10 cellular contexts compared by ENCODE assay signal in genomic region chr5:178284095-178284675, GRCh38. TPM values are rescaled to one million over a fixed set of nuclear protein-coding genes. Genes with fewer than 3 reads are reported as not detected.
A peak's percentile ranks its signal among the peaks of the same experiment; 100 is the strongest.
DNase-seq lines count a peak whose midpoint lies in the region; ATAC-seq, FAIRE-seq and TF ChIP-seq lines count a peak whose summit lies in the region.
"Had no signal": no experiment of that assay in that cellular context is flagged by ENCODE, and none has a peak within 500 bp of the region (broad histone marks: within the 10 kb centered on the region; RNA-seq: fewer than 3 reads in every experiment).

No MANE protein-coding gene starts in this region.

- H3K9me3 Mint-ChIP-seq in GM23338, result peaks cover 5% of the 10 kb centered on the region; the same call in 2 of the 3 replicates

- H3F3A ChIP-seq in GM23338 (replicated peaks; ENCODE audit: low read depth) (no peaks in the 10 kb centered on the region), SU-DHL-6 (ENCODE audit: insufficient read depth) (no peaks in the 10 kb centered on the region)

- no peak overlapping the region for H2AFZ ChIP-seq in GM23338
- no peak overlapping the region for H2AFZ ChIP-seq in SU-DHL-6 (ENCODE audit: low read depth, low read length, severe bottlenecking)
- no peak overlapping the region for H2AFZ ChIP-seq in hepatocyte

- peaks cover 16% of the 10 kb centered on the region for H3K27me3 Mint-ChIP-seq in GM23338 (ENCODE audit: insufficient read depth, low read depth, poor library complexity)

- peak; percentile 37 to 55; a peak in 4 of 5 replicates for TF ChIP-seq RAD21 in A549 (conservative IDR thresholded peaks at IDR 0.05 in 1 of 2, IDR thresholded peaks at IDR 0.05 in 1 of 2)

- H3K4me1 ChIP-seq in A549 (no peaks in the 10 kb centered on the region), GM23338 (ENCODE audit: insufficient read depth) (no peaks in the 10 kb centered on the region), hepatocyte (ENCODE audit: insufficient read depth) (peaks cover 9% of the 10 kb centered on the region)

- H4K20me1 ChIP-seq in GM23338 (replicated peaks; ENCODE audit: insufficient read depth) (no peaks in the 10 kb centered on the region), SU-DHL-6 (ENCODE audit: low read depth, low read length) (no peaks in the 10 kb centered on the region), hepatocyte (ENCODE audit: insufficient read depth, poor library complexity, severe bottlenecking) (no peaks in the 10 kb centered on the region)

- POLR2A ChIA-PET in A549 (lab: Yijun Ruan, JAX), result no interaction called here

- no peak overlapping the region for H3K27ac ChIP-seq in A549
- H3K27ac ChIP-seq in GM23338 (ENCODE audit: low read depth), result no peak overlapping the region
- H3K27ac ChIP-seq in SU-DHL-6 (ENCODE audit: low read depth, low read length), result no peak overlapping the region
- H3K27ac ChIP-seq in hepatocyte, result no peak overlapping the region

- FAIRE-seq in A549 (lab: Jason Lieb, UNC), result no peak

- H3K4me2 ChIP-seq in A549 (no peak overlapping the region), GM23338 (no peak overlapping the region), SU-DHL-6 (ENCODE audit: low read depth, low read length, poor library complexity, severe bottlenecking) (no peak overlapping the region), hepatocyte (no peak overlapping the region)

- H3K4me3 ChIP-seq in A549, result no peak overlapping the region
- no peak overlapping the region for H3K4me3 ChIP-seq in GM23338
- no peak overlapping the region for H3K4me3 ChIP-seq in SU-DHL-6 (ENCODE audit: insufficient read depth, low read length, poor library complexity, severe bottlenecking)
- H3K4me3 ChIP-seq in hepatocyte, result no peak overlapping the region

- H3K9me2 ChIP-seq in GM23338 (ENCODE audit: insufficient read depth), result no peaks in the 10 kb centered on the region
- no peaks in the 10 kb centered on the region for H3K9me2 ChIP-seq in SU-DHL-6 (replicated peaks; ENCODE audit: insufficient read depth, low read length)
- no peaks in the 10 kb centered on the region for H3K9me2 ChIP-seq in hepatocyte (replicated peaks; ENCODE audit: insufficient read depth)

- WGBS in A549 (ENCODE audit: missing lambda C conversion rate), result 3% methylated on average over 3 of the region's 3 CpGs
- WGBS in hepatocyte (ENCODE audit: low lambda C conversion rate, missing lambda C conversion rate), result 42% methylated on average over 3 of the region's 3 CpGs

- no peak overlapping the region for H3K4me3 Mint-ChIP-seq in GM23338

- no peaks in the 10 kb centered on the region; the same call in 2 of the 3 replicates for H3K36me3 Mint-ChIP-seq in GM23338 (ENCODE audit: low read depth)

- H3K27me3 ChIP-seq in GM23338 (ENCODE audit: insufficient read depth) (no peaks in the 10 kb centered on the region), SU-DHL-6 (ENCODE audit: low read length) (no peaks in the 10 kb centered on the region), hepatocyte (no peaks in the 10 kb centered on the region)

- no peak for TF ChIP-seq POLR2A in A549 (IDR thresholded peaks at IDR 0.05; ENCODE audit: low read length)

- peaks cover 6% of the 10 kb centered on the region; the same call in 2 of the 3 replicates for H3K9me3 ChIP-seq in A549
- H3K9me3 ChIP-seq in SU-DHL-6 (ENCODE audit: insufficient read depth, low read length), result no peaks in the 10 kb centered on the region
- H3K9me3 ChIP-seq in hepatocyte (ENCODE audit: low read depth), result peaks cover 3% of the 10 kb centered on the region

- H3K36me3 ChIP-seq in GM23338 (ENCODE audit: insufficient read depth), result no peaks in the 10 kb centered on the region
- no peaks in the 10 kb centered on the region for H3K36me3 ChIP-seq in SU-DHL-6 (ENCODE audit: low read length)
- no peaks in the 10 kb centered on the region for H3K36me3 ChIP-seq in hepatocyte (replicated peaks; ENCODE audit: insufficient read depth, low read depth)

- CTCF ChIA-PET in A549 (lab: Yijun Ruan, JAX), result interaction anchor here (0.5 to 1.6 kb wide), 4 partner anchors 11 to 267 kb away, joined by 3 to 5 read pairs (median 4); no protein-coding TSS in a partner anchor

- peaks cover 9% of the 10 kb centered on the region for H3K4me1 Mint-ChIP-seq in GM23338

- H3K79me2 ChIP-seq in GM23338 (replicated peaks; ENCODE audit: insufficient read depth) (no peaks in the 10 kb centered on the region), SU-DHL-6 (ENCODE audit: insufficient read depth, low read length) (no peaks in the 10 kb centered on the region), hepatocyte (no peaks in the 10 kb centered on the region)

- ATAC-seq in A549 (no peak), GM23338 (no peak)
- ATAC-seq in stimulated activated naive CD8-positive, alpha-beta T cell treated with anti-CD3 and anti-CD28 coated beads, Interleukin-15, Interleukin-2, amounts not matched to agents 100 U/mL and 50 U/mL, for 24 hours, result no peak

- no peak overlapping the region for H3K27ac Mint-ChIP-seq in GM23338

- DNase-seq in A549 (ENCODE audit: low read depth in 1 of 2, low spot score in 1 of 2) (peak in 1 of 2 experiments; percentile 43), GM23338 (ENCODE audit: low spot score) (peak; percentile 76), hepatocyte (ENCODE audit: low spot score) (no peak), DMS114 treated with DMSO at 0.1 percent for 48 hours (lab: John Stamatoyannopoulos, UW; ENCODE audit: unreplicated experiment) (no peak), mesenteric fat pad (ENCODE audit: low spot score) (no peak), NCI-H345 treated with DMSO at 0.1 percent for 48 hours (lab: John Stamatoyannopoulos, UW; ENCODE audit: unreplicated experiment) (no peak)
- no peak for DNase-seq in stimulated activated naive CD8-positive, alpha-beta T cell treated with anti-CD3 and anti-CD28 coated beads, Interleukin-15, Interleukin-2, amounts not matched to agents 100 U/mL and 50 U/mL, for 24 hours
- DNase-seq: activated CD4-positive, alpha-beta T cell treated with anti-CD3 and anti-CD28 coated beads, Interleukin-2, amount 50 U/mL, for 1 hour; GDM1 had no signal

- peak; percentile 40 for TF ChIP-seq CTCF in A549 (IDR thresholded peaks at IDR 0.05)
- peak; percentile 69 to 83 for TF ChIP-seq CTCF in GM23338 (conservative IDR thresholded peaks at IDR 0.05; ENCODE audit: low read depth in 2 of 2)
- TF ChIP-seq CTCF in SU-DHL-6 (IDR thresholded peaks at IDR 0.05; ENCODE audit: insufficient read depth, low read length, poor library complexity, severe bottlenecking), result peak; percentile 94
- TF ChIP-seq CTCF in hepatocyte (IDR thresholded peaks at IDR 0.05; ENCODE audit: poor library complexity), result peak; percentile 55

- no peak for TF ChIP-seq EP300 in A549 (IDR thresholded peaks at IDR 0.05)

- no peak overlapping the region for H3K9ac ChIP-seq in SU-DHL-6 (ENCODE audit: low read length)

TF ChIP-seq in A549, 52 proteins besides CTCF, POLR2A, EP300 and RAD21:
- TF ChIP-seq SREBF2 (IDR thresholded peaks at IDR 0.05) (no peak), SMC3 (IDR thresholded peaks at IDR 0.05) (peak; percentile 26; the same call in 1 of the 3 replicates), ZFP36 (IDR thresholded peaks at IDR 0.05; ENCODE audit: borderline replicate concordance, partially characterized antibody) (no peak), TP53 (CRISPR knock-in tag; IDR thresholded peaks at IDR 0.05) (no peak)

TF ChIP-seq in GM23338, 12 proteins besides CTCF, POLR2A, EP300 and RAD21:
- TF ChIP-seq CREB1 (CRISPR knock-in tag; IDR thresholded peaks at IDR 0.05; ENCODE audit: low read depth) (no peak), ZNF114 (CRISPR knock-in tag; IDR thresholded peaks at IDR 0.05) (no peak), ZNF331 (CRISPR knock-in tag; IDR thresholded peaks at IDR 0.05; ENCODE audit: low read depth) (no peak)

RNA-seq across cellular contexts. Expression of gene PHYKPL, which starts 51.6 kb away (rescaled TPM):
- 21.9 and 24.6 TPM in 2 replicates for polyA plus RNA-seq in A549 (2011; rRNA removed)
- 19.3 and 20.6 TPM in 2 replicates for polyA plus RNA-seq in A549 (2012; cell fraction: cytosol; rRNA removed)
- polyA plus RNA-seq in A549 (2012; cell fraction: nucleus; rRNA removed), result 66.2 and 68.7 TPM in 2 replicates
- 12.5 to 13.9 TPM (median 13.0 TPM) in 3 replicates for polyA plus RNA-seq in A549 (2017; fragmentation: RNase III; extraction: RNeasy Plus Mini Kit Qiagen cat#74134 plus additional on column Dnase treatment)
- 60.3 and 65.1 TPM in 2 replicates for polyA minus RNA-seq in A549 (2011; rRNA and poly(A)+ RNA removed)
- total RNA-seq in GM23338 (2014; rRNA removed; shearing (Covaris generic)), result 12.4 and 15.9 TPM in 2 replicates
- polyA plus RNA-seq in GM23338 (2016; fragmentation: Nextera tagmentation; extraction: Ambion mirVana), result 17.8 and 20.8 TPM in 2 replicates
- 35.4 and 40.3 TPM in 2 replicates for total RNA-seq in hepatocyte
- polyA plus RNA-seq in hepatocyte, result 60.0 and 82.2 TPM in 2 replicates
- 144 TPM for total RNA-seq in mesenteric fat pad

Comparison
In these comparisons a context has a peak if more than half of its experiments do, and no peak if none do; other contexts are left out.
1. CTCF ChIP-seq: peak in every context shown above with its lines; median percentile 94 in SU-DHL-6; 76 in GM23338; 55 in hepatocyte; 40 in A549.